1 cellular context compared by ENCODE assay signal in genomic region chr17:82862758-82863645, GRCh38.
TF ChIP-seq lines count a peak whose summit lies in the region.

No MANE protein-coding gene starts in this region.

TF ChIP-seq in GM23338, 12 proteins besides CTCF, POLR2A, EP300 and RAD21 (continued from another document):
- TF ChIP-seq ZNF462 (CRISPR knock-in tag; IDR thresholded peaks at IDR 0.05) (no peak), EZH2 (IDR thresholded peaks at IDR 0.05; ENCODE audit: low read depth, unreplicated experiment) (no peak), CREB1 (CRISPR knock-in tag; IDR thresholded peaks at IDR 0.05; ENCODE audit: low read depth) (no peak), EZH2phosphoT487 (IDR thresholded peaks at IDR 0.05; ENCODE audit: unreplicated experiment) (no peak)
TF ChIP-seq in GM23338: peak in this region for 0.
